Comparison of ENCODE assay signal across 8 cellular contexts in the genomic region with DNA sequence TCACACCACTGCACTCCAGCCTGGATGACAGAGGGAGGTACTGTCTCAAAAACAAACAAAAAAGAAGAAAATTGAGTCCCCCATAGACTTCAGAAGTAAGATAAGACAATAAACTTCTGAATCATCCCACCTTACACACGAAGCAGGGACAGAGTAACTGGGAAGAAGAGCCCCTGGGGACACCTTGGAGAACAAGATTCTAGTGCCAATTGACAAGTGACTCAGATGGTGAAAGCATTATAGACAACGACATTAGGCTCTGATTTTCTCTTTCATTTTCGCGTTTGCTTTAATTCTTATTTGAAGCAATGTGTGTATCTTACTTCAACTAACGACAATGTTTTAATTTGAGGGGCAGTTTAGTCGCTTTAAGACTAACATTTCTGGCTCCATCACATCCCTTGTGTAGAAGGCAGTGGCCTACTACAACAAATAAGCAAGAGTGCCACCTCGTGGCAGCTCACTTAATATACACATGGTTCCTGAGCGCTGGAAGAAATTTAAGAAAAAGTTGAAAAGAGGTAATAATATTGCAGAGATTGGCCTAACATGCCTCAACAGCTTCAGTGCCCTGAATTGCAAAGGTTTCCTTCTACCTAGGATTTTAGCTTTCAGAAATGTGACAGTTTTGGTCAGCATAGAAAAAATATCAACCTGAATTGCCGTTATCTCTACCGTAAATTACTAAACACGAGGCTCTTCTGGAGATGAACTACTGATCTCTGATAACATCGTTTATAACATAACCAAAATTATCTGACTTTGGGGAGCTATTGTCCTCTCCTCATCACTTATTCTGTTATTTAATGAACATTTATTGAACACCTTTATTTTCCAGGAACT.
A peak's percentile ranks its signal among the peaks of the same experiment; 100 is the strongest.
DNase-seq lines count a peak whose midpoint lies in the region; ATAC-seq lines count a peak whose summit lies in the region.

No MANE protein-coding gene starts in this region.

- DNase-seq in AG20443 (ENCODE audit: low spot score) = peak; percentile 51
- DNase-seq in NCI-H510A (lab: John Stamatoyannopoulos, UW) = peak; percentile 2
- peak; percentile 57 for DNase-seq in activated CD4-positive, alpha-beta T cell treated with anti-CD3 and anti-CD28 coated beads, Interleukin-2, amount 50 U/mL, for 1 hour
- DNase-seq in ecto neural progenitor cell (ENCODE audit: low spot score) = peak; percentile 69
- peak; percentile 84 for DNase-seq in medulla oblongata (ENCODE audit: extremely low spot score)
- peak; percentile 8 to 24 for DNase-seq in stimulated activated CD8-positive, alpha-beta memory T cell treated with anti-CD3 and anti-CD28 coated beads, Interleukin-4, amount 100 ng/mL, for 1 hour (ENCODE audit: low read depth in 2 of 2, low spot score in 1 of 2)

- ATAC-seq in GM18870 (IDR thresholded peaks at IDR 0.05; ENCODE audit: unreplicated experiment) (peak; percentile 75), HG03196 (IDR thresholded peaks at IDR 0.05; ENCODE audit: unreplicated experiment) (peak; percentile 62)

Comparison
In these comparisons a context has a peak if more than half of its experiments do, and no peak if none do; other contexts are left out.
1. Peak in every context shown above with its lines: DNase-seq and ATAC-seq.
2. DNase-seq: peak in every context shown above with its lines; median percentile 84 in medulla oblongata; 69 in ecto neural progenitor cell; 57 in activated CD4-positive, alpha-beta T cell treated with anti-CD3 and anti-CD28 coated beads, Interleukin-2, amount 50 U/mL, for 1 hour; 51 in AG20443; 16 in stimulated activated CD8-positive, alpha-beta memory T cell treated with anti-CD3 and anti-CD28 coated beads, Interleukin-4, amount 100 ng/mL, for 1 hour; 2 in NCI-H510A.